Comparison of ENCODE assay signal across 16 cellular contexts in the genomic region with DNA sequence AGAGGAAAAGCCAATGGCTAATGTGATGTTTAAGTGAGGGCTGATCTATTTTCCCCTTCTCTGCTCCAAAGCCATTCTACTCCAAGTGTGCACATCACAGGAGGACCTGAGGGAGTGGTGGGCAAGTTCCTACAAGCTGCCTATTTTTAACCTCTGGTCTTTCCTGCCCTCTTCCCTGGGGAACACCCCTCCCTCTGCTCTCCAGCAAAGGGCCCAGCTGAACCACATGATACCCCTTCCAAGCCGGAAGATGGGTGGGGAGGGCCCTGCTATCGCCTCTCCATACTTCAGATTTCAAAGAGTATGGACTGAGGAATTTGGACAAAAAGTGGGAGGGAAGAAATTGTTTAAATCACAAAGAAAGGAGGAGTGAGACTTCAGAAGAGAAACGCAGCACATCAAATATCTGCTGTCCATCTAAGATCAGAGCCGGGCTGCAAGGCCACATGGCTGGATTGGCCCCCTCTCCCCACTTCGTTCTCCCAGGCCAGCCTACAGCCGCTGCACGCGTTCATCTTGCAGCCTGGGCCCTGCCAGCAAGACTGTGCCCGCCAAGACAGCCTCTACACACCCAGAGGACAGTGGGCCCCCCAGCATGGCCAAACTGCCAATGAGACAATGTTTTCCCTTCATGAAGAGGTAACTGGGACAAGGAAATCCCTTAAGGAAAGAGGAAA.
DNase-seq lines count a peak whose midpoint lies in the region; ATAC-seq and TF ChIP-seq lines count a peak whose summit lies in the region.
"Had no signal": no experiment of that assay in that cellular context is flagged by ENCODE, and none has a peak within 500 bp of the region (broad histone marks: within the 10 kb centered on the region; RNA-seq: fewer than 3 reads in every experiment).

No MANE protein-coding gene starts in this region.

- POLR2A ChIA-PET in activated naive CD8-positive, alpha-beta T cell treated with anti-CD3 and anti-CD28 coated beads, Interleukin-2, amount 10 ng/mL, durations not matched to agents 7 days and 5 days (lab: Charles Lee) = no interaction called here
- POLR2A ChIA-PET in activated CD4-positive, alpha-beta memory T cell treated with anti-CD3 and anti-CD28 coated beads, Interleukin-2, amount 10 ng/mL, durations not matched to agents 7 days and 5 days (lab: Charles Lee) = no interaction called here

- H3K4me1 ChIP-seq in RWPE2 (ENCODE audit: insufficient read depth, poor library complexity, severe bottlenecking) (peaks cover 39% of the 10 kb centered on the region), right atrium auricular region (peaks cover 0 to 93% of the 10 kb centered on the region in 2 donors), stomach smooth muscle (ENCODE audit: control insufficient read depth, insufficient read depth, low read length) (peaks cover 60% of the 10 kb centered on the region)

- H3K27me3 ChIP-seq in RWPE2 (ENCODE audit: insufficient read depth, poor library complexity, severe bottlenecking) (no peaks in the 10 kb centered on the region), right atrium auricular region (no peaks in the 10 kb centered on the region), stomach smooth muscle (ENCODE audit: control insufficient read depth in 1 of 2, insufficient read depth in 2 of 2, low read length in 2 of 2) (no peaks in the 10 kb centered on the region)
- H3K27me3 ChIP-seq: esophagus muscularis mucosa, neutrophil had no signal

- H3K4me3 ChIP-seq in RWPE2 (ENCODE audit: severe bottlenecking) (no peak overlapping the region), right atrium auricular region (no peak overlapping the region), stomach smooth muscle (ENCODE audit: low read length in 2 of 2) (no peak overlapping the region)
- H3K4me3 ChIP-seq: esophagus muscularis mucosa, lower lobe of right lung, skin epidermis had no signal

- no peaks in the 10 kb centered on the region for H3K27me3 Mint-ChIP-seq in activated naive CD8-positive, alpha-beta T cell treated with anti-CD3 and anti-CD28 coated beads, Interleukin-2, amount 10 ng/mL, durations not matched to agents 7 days and 5 days
- no peaks in the 10 kb centered on the region for H3K27me3 Mint-ChIP-seq in activated naive CD8-positive, alpha-beta T cell treated with anti-CD3 and anti-CD28 coated beads for 36 hours
- no peaks in the 10 kb centered on the region for H3K27me3 Mint-ChIP-seq in activated CD4-positive, alpha-beta memory T cell treated with anti-CD3 and anti-CD28 coated beads, Interleukin-2, amount 10 ng/mL, durations not matched to agents 7 days and 5 days
- no peaks in the 10 kb centered on the region for H3K27me3 Mint-ChIP-seq in activated T-helper 2 cell treated with anti-CD3 and anti-CD28 coated beads, Interferon-gamma antibody, Interleukin-2, Interleukin-4, amounts not matched to agents 10 μg/mL and 5 μg/mL and 100 μg/mL, durations not matched to agents 14 hours and 24 hours and 36 hours (ENCODE audit: low read depth)
- H3K27me3 Mint-ChIP-seq: stimulated activated naive CD8-positive, alpha-beta T cell treated with anti-CD3 and anti-CD28 coated beads, Interleukin-15, Interleukin-2, amounts not matched to agents 100 ng/mL and 50 ng/mL, for 24 hours had no signal

- no peak overlapping the region for H3K4me3 Mint-ChIP-seq in activated naive CD8-positive, alpha-beta T cell treated with anti-CD3 and anti-CD28 coated beads, Interleukin-2, amount 10 ng/mL, durations not matched to agents 7 days and 5 days
- H3K4me3 Mint-ChIP-seq in activated naive CD8-positive, alpha-beta T cell treated with anti-CD3 and anti-CD28 coated beads for 36 hours = no peak overlapping the region
- no peak overlapping the region for H3K4me3 Mint-ChIP-seq in activated CD4-positive, alpha-beta memory T cell treated with anti-CD3 and anti-CD28 coated beads, Interleukin-2, amount 10 ng/mL, durations not matched to agents 7 days and 5 days
- no peak overlapping the region for H3K4me3 Mint-ChIP-seq in activated T-helper 2 cell treated with anti-CD3 and anti-CD28 coated beads, Interferon-gamma antibody, Interleukin-2, Interleukin-4, amounts not matched to agents 10 μg/mL and 5 μg/mL and 100 μg/mL, durations not matched to agents 14 hours and 24 hours and 36 hours (ENCODE audit: low read depth)
- H3K4me3 Mint-ChIP-seq: stimulated activated naive CD8-positive, alpha-beta T cell treated with anti-CD3 and anti-CD28 coated beads, Interleukin-15, Interleukin-2, amounts not matched to agents 100 ng/mL and 50 ng/mL, for 24 hours had no signal

- no peak overlapping the region for H3K9ac ChIP-seq in stomach smooth muscle (ENCODE audit: low read length in 2 of 2)

- H3K9me3 ChIP-seq in RWPE2 (ENCODE audit: severe bottlenecking) (no peaks in the 10 kb centered on the region), right atrium auricular region (no peaks in the 10 kb centered on the region), stomach smooth muscle (ENCODE audit: control insufficient read depth in 2 of 2, low read length in 2 of 2) (no peaks in the 10 kb centered on the region)
- H3K9me3 ChIP-seq: esophagus muscularis mucosa, lower lobe of right lung, neutrophil had no signal

- H3K27ac ChIP-seq in RWPE2 (ENCODE audit: poor library complexity, severe bottlenecking) = peak overlapping the region; percentile 41
- peak overlapping the region; percentile 69 to 75 for H3K27ac ChIP-seq in right atrium auricular region
- H3K27ac ChIP-seq in stomach smooth muscle (ENCODE audit: low read length) = peak overlapping the region; percentile 76
- H3K27ac ChIP-seq: lower lobe of right lung, neutrophil had no signal

- TF ChIP-seq CTCF in RWPE2 (IDR thresholded peaks at IDR 0.05; ENCODE audit: poor library complexity, severe bottlenecking) = no peak
- TF ChIP-seq CTCF in right atrium auricular region (IDR thresholded peaks at IDR 0.05) = no peak

- no peaks in the 10 kb centered on the region for H3K36me3 ChIP-seq in RWPE2 (ENCODE audit: low read depth)
- H3K36me3 ChIP-seq in right atrium auricular region = no peaks in the 10 kb centered on the region
- H3K36me3 ChIP-seq in stomach smooth muscle (ENCODE audit: control insufficient read depth in 2 of 2, insufficient read depth in 2 of 2, low read length in 2 of 2) = no peaks in the 10 kb centered on the region
- H3K36me3 ChIP-seq: esophagus muscularis mucosa, lower lobe of right lung, neutrophil had no signal

- no peaks in the 10 kb centered on the region for H3K9me3 Mint-ChIP-seq in activated naive CD8-positive, alpha-beta T cell treated with anti-CD3 and anti-CD28 coated beads, Interleukin-2, amount 10 ng/mL, durations not matched to agents 7 days and 5 days
- no peaks in the 10 kb centered on the region for H3K9me3 Mint-ChIP-seq in activated naive CD8-positive, alpha-beta T cell treated with anti-CD3 and anti-CD28 coated beads for 36 hours
- H3K9me3 Mint-ChIP-seq in activated CD4-positive, alpha-beta memory T cell treated with anti-CD3 and anti-CD28 coated beads, Interleukin-2, amount 10 ng/mL, durations not matched to agents 7 days and 5 days = no peaks in the 10 kb centered on the region
- H3K9me3 Mint-ChIP-seq in activated T-helper 2 cell treated with anti-CD3 and anti-CD28 coated beads, Interferon-gamma antibody, Interleukin-2, Interleukin-4, amounts not matched to agents 10 μg/mL and 5 μg/mL and 100 μg/mL, durations not matched to agents 14 hours and 24 hours and 36 hours = no peaks in the 10 kb centered on the region
- H3K9me3 Mint-ChIP-seq: stimulated activated naive CD8-positive, alpha-beta T cell treated with anti-CD3 and anti-CD28 coated beads, Interleukin-15, Interleukin-2, amounts not matched to agents 100 ng/mL and 50 ng/mL, for 24 hours had no signal

- CTCF ChIA-PET in activated CD4-positive, alpha-beta memory T cell treated with anti-CD3 and anti-CD28 coated beads, Interleukin-2, amount 10 ng/mL, durations not matched to agents 7 days and 5 days (lab: Charles Lee) = no interaction called here

- H3K36me3 Mint-ChIP-seq in activated naive CD8-positive, alpha-beta T cell treated with anti-CD3 and anti-CD28 coated beads, Interleukin-2, amount 10 ng/mL, durations not matched to agents 7 days and 5 days = no peaks in the 10 kb centered on the region
- peaks cover 2% of the 10 kb centered on the region for H3K36me3 Mint-ChIP-seq in activated naive CD8-positive, alpha-beta T cell treated with anti-CD3 and anti-CD28 coated beads for 36 hours
- no peaks in the 10 kb centered on the region for H3K36me3 Mint-ChIP-seq in activated CD4-positive, alpha-beta memory T cell treated with anti-CD3 and anti-CD28 coated beads, Interleukin-2, amount 10 ng/mL, durations not matched to agents 7 days and 5 days (ENCODE audit: low read depth)
- no peaks in the 10 kb centered on the region for H3K36me3 Mint-ChIP-seq in activated T-helper 2 cell treated with anti-CD3 and anti-CD28 coated beads, Interferon-gamma antibody, Interleukin-2, Interleukin-4, amounts not matched to agents 10 μg/mL and 5 μg/mL and 100 μg/mL, durations not matched to agents 14 hours and 24 hours and 36 hours (ENCODE audit: low read depth)

- intact Hi-C loops in activated T-helper 2 cell treated with anti-CD3 and anti-CD28 coated beads, Interferon-gamma antibody, Interleukin-2, Interleukin-4, amounts not matched to agents 10 μg/mL and 5 μg/mL and 100 μg/mL, durations not matched to agents 14 hours and 24 hours and 36 hours (cut with micrococcal nuclease) = no loop called here

- peaks cover 4% of the 10 kb centered on the region for H3K4me1 Mint-ChIP-seq in activated naive CD8-positive, alpha-beta T cell treated with anti-CD3 and anti-CD28 coated beads, Interleukin-2, amount 10 ng/mL, durations not matched to agents 7 days and 5 days
- H3K4me1 Mint-ChIP-seq in activated naive CD8-positive, alpha-beta T cell treated with anti-CD3 and anti-CD28 coated beads for 36 hours = peaks cover 7% of the 10 kb centered on the region
- no peaks in the 10 kb centered on the region for H3K4me1 Mint-ChIP-seq in activated CD4-positive, alpha-beta memory T cell treated with anti-CD3 and anti-CD28 coated beads, Interleukin-2, amount 10 ng/mL, durations not matched to agents 7 days and 5 days
- H3K4me1 Mint-ChIP-seq in activated T-helper 2 cell treated with anti-CD3 and anti-CD28 coated beads, Interferon-gamma antibody, Interleukin-2, Interleukin-4, amounts not matched to agents 10 μg/mL and 5 μg/mL and 100 μg/mL, durations not matched to agents 14 hours and 24 hours and 36 hours (ENCODE audit: low read depth) = no peaks in the 10 kb centered on the region

- DNase-seq in activated naive CD8-positive, alpha-beta T cell treated with anti-CD3 and anti-CD28 coated beads, Interleukin-2, amount 10 ng/mL, durations not matched to agents 7 days and 5 days = no peak
- DNase-seq in activated naive CD8-positive, alpha-beta T cell treated with anti-CD3 and anti-CD28 coated beads for 36 hours = no peak
- DNase-seq in RWPE2 (ENCODE audit: low spot score) (no peak), right atrium auricular region (ENCODE audit: low spot score) (no peak)
- DNase-seq in activated CD4-positive, alpha-beta memory T cell treated with anti-CD3 and anti-CD28 coated beads, Interleukin-2, amount 10 ng/mL, durations not matched to agents 7 days and 5 days = no peak
- no peak for DNase-seq in activated T-helper 2 cell treated with anti-CD3 and anti-CD28 coated beads, Interferon-gamma antibody, Interleukin-2, Interleukin-4, amounts not matched to agents 10 μg/mL and 5 μg/mL and 100 μg/mL, durations not matched to agents 14 hours and 24 hours and 36 hours (ENCODE audit: low spot score)
- DNase-seq: activated CD4-positive, alpha-beta T cell treated with anti-CD3 and anti-CD28 coated beads for 4 hours; lower lobe of right lung; NCI-H1048; NCI-H526 treated with DMSO at 0.1 percent for 48 hours had no signal

- no peak for ATAC-seq in activated naive CD8-positive, alpha-beta T cell treated with anti-CD3 and anti-CD28 coated beads, Interleukin-2, amount 10 ng/mL, durations not matched to agents 7 days and 5 days (ENCODE audit: low read depth)
- ATAC-seq in RWPE2 (ENCODE audit: low read depth) (peak; percentile 56; the same call in 2 of the 3 replicates), GM21723 (IDR thresholded peaks at IDR 0.05; ENCODE audit: unreplicated experiment) (no peak)
- ATAC-seq: lower lobe of right lung had no signal

- H3K27ac Mint-ChIP-seq in activated naive CD8-positive, alpha-beta T cell treated with anti-CD3 and anti-CD28 coated beads, Interleukin-2, amount 10 ng/mL, durations not matched to agents 7 days and 5 days = peak overlapping the region; percentile 15
- H3K27ac Mint-ChIP-seq in activated naive CD8-positive, alpha-beta T cell treated with anti-CD3 and anti-CD28 coated beads for 36 hours = no peak overlapping the region
- no peak overlapping the region for H3K27ac Mint-ChIP-seq in activated CD4-positive, alpha-beta memory T cell treated with anti-CD3 and anti-CD28 coated beads, Interleukin-2, amount 10 ng/mL, durations not matched to agents 7 days and 5 days
- H3K27ac Mint-ChIP-seq in activated T-helper 2 cell treated with anti-CD3 and anti-CD28 coated beads, Interferon-gamma antibody, Interleukin-2, Interleukin-4, amounts not matched to agents 10 μg/mL and 5 μg/mL and 100 μg/mL, durations not matched to agents 14 hours and 24 hours and 36 hours = no peak overlapping the region
- H3K27ac Mint-ChIP-seq: stimulated activated naive CD8-positive, alpha-beta T cell treated with anti-CD3 and anti-CD28 coated beads, Interleukin-15, Interleukin-2, amounts not matched to agents 100 ng/mL and 50 ng/mL, for 24 hours had no signal
